9 cellular contexts compared by ENCODE assay signal in the genomic region with DNA sequence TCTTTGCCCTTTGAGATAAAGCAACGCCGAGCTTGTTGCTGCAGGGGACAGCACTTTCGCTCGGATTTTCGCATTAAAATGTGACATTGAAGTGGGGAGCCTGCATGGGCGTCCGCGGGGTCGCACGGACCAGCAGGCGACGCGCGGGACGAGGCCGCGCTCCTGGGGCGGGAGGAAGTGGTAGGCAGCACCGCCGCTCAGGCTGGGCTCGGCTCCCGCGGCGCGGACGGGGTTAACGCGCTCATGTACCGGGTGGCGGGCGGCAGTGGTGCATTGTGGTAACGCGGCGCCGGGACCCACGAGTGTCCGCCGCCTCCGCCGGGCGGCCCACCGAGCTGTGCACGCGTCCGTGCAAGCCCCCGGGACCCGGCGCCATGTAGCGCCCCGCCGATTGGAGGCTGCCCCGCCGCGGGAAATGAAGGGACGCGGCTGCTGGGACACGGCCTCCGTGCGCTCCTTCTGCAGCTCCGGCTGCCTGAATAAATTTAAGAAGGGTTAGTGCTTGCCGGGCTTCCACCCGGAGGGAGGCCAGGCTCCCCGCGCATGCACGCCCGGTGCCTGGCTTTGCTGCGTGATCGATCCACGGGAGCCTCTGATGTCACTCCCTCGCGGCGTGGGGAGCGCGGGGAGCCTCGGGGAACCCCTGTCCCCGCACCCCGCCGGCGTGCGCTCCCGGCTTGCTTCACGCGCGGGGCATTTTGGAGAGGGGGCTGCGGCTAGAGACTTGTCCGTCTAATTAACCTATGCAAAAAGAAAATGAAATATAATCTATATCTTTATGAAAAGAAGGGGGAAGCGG.
DNase-seq lines count a peak whose midpoint lies in the region; ATAC-seq and TF ChIP-seq lines count a peak whose summit lies in the region.
"Had no signal": no experiment of that assay in that cellular context is flagged by ENCODE, and none has a peak within 500 bp of the region (broad histone marks: within the 10 kb centered on the region; RNA-seq: fewer than 3 reads in every experiment).

No MANE protein-coding gene starts in this region.

- H3K27ac Mint-ChIP-seq in GM23338 = no peak overlapping the region
- H3K27ac Mint-ChIP-seq in activated CD8-positive, alpha-beta T cell treated with anti-CD3 and anti-CD28 coated beads for 36 hours = no peak overlapping the region
- H3K27ac Mint-ChIP-seq: dendritic cell treated with granulocyte-macrophage colony-stimulating factor and Interleukin-4, amounts not matched to agents 40 ng/mL and 50 ng/mL, for 4 days had no signal

- no peak for TF ChIP-seq CTCF in GM23338 (conservative IDR thresholded peaks at IDR 0.05; ENCODE audit: low read depth in 2 of 2)
- no peak for TF ChIP-seq CTCF in activated CD8-positive, alpha-beta T cell treated with anti-CD3 and anti-CD28 coated beads for 36 hours (IDR thresholded peaks at IDR 0.05)
- TF ChIP-seq CTCF in prostate gland (IDR thresholded peaks at IDR 0.05) = no peak

- H4K20me1 ChIP-seq in GM23338 (replicated peaks; ENCODE audit: insufficient read depth) = no peaks in the 10 kb centered on the region

- H3K9me3 ChIP-seq in prostate gland = no peaks in the 10 kb centered on the region

- H3K9me3 Mint-ChIP-seq in GM23338 = no peaks in the 10 kb centered on the region
- H3K9me3 Mint-ChIP-seq in activated CD8-positive, alpha-beta T cell treated with anti-CD3 and anti-CD28 coated beads for 36 hours = no peaks in the 10 kb centered on the region
- H3K9me3 Mint-ChIP-seq: dendritic cell treated with granulocyte-macrophage colony-stimulating factor and Interleukin-4, amounts not matched to agents 40 ng/mL and 50 ng/mL, for 4 days had no signal

- peaks cover 5% of the 10 kb centered on the region; the same call in 1 of the 2 replicates for H3K4me1 ChIP-seq in GM23338 (ENCODE audit: insufficient read depth)
- H3K4me1 ChIP-seq in prostate gland (replicated peaks) = no peaks in the 10 kb centered on the region

- no peaks in the 10 kb centered on the region for H3K79me2 ChIP-seq in GM23338 (replicated peaks; ENCODE audit: insufficient read depth)

- H3K4me2 ChIP-seq in GM23338 = peak overlapping the region; percentile 90

- H3K27ac ChIP-seq in GM23338 (ENCODE audit: low read depth) (no peak overlapping the region), prostate gland (no peak overlapping the region)

- 5% methylated on average over 80 of the region's 87 CpGs for WGBS in prostate gland

- H3K36me3 ChIP-seq in GM23338 (ENCODE audit: insufficient read depth) (no peaks in the 10 kb centered on the region), prostate gland (no peaks in the 10 kb centered on the region)

- peak overlapping the region; percentile 67 for H3K4me3 Mint-ChIP-seq in GM23338
- H3K4me3 Mint-ChIP-seq in activated CD8-positive, alpha-beta T cell treated with anti-CD3 and anti-CD28 coated beads for 36 hours = no peak overlapping the region
- H3K4me3 Mint-ChIP-seq: dendritic cell treated with granulocyte-macrophage colony-stimulating factor and Interleukin-4, amounts not matched to agents 40 ng/mL and 50 ng/mL, for 4 days had no signal

- H3K9me2 ChIP-seq in GM23338 (ENCODE audit: insufficient read depth) = no peaks in the 10 kb centered on the region

- CTCF ChIA-PET in activated CD8-positive, alpha-beta T cell treated with anti-CD3 and anti-CD28 coated beads for 36 hours (lab: Charles Lee) = interaction anchor here (1.5 kb wide), 1 partner anchor 188 kb away, joined by 4 read pairs; no protein-coding TSS in a partner anchor

- H3K36me3 Mint-ChIP-seq in GM23338 (ENCODE audit: low read depth) = no peaks in the 10 kb centered on the region
- no peaks in the 10 kb centered on the region for H3K36me3 Mint-ChIP-seq in activated CD8-positive, alpha-beta T cell treated with anti-CD3 and anti-CD28 coated beads for 36 hours (ENCODE audit: low read depth)

- no peak for TF ChIP-seq POLR2A in prostate gland (IDR thresholded peaks at IDR 0.05)

- H3F3A ChIP-seq in GM23338 (replicated peaks; ENCODE audit: low read depth) = no peaks in the 10 kb centered on the region

- peaks cover 41% of the 10 kb centered on the region for H3K27me3 ChIP-seq in GM23338 (ENCODE audit: insufficient read depth)
- no peaks in the 10 kb centered on the region for H3K27me3 ChIP-seq in prostate gland (replicated peaks; ENCODE audit: insufficient read depth)

- peak overlapping the region; percentile 96 for H2AFZ ChIP-seq in GM23338

- H3K4me1 Mint-ChIP-seq in GM23338 = no peaks in the 10 kb centered on the region
- peaks cover 9% of the 10 kb centered on the region for H3K4me1 Mint-ChIP-seq in activated CD8-positive, alpha-beta T cell treated with anti-CD3 and anti-CD28 coated beads for 36 hours (ENCODE audit: low read depth)

- ATAC-seq in GM23338 = peak; percentile 81
- peak; percentile 22 for ATAC-seq in activated CD8-positive, alpha-beta T cell treated with anti-CD3 and anti-CD28 coated beads for 36 hours
- ATAC-seq in GM21367 (IDR thresholded peaks at IDR 0.05; ENCODE audit: unreplicated experiment) = no peak

- DNase-seq in GM23338 (ENCODE audit: low spot score) (peak; percentile 57), head of caudate nucleus (peak in 31 of 42 donors; percentile 18 to 69 (median 46)), prostate gland (ENCODE audit: low spot score) (no peak), NCI-H1105 (lab: John Stamatoyannopoulos, UW) (no peak), NAMALWA (ENCODE audit: low spot score) (no peak), mucosa of gallbladder (ENCODE audit: low spot score) (no peak)
- DNase-seq in activated CD8-positive, alpha-beta T cell treated with anti-CD3 and anti-CD28 coated beads for 36 hours = peak; percentile 11

- POLR2A ChIA-PET in activated CD8-positive, alpha-beta T cell treated with anti-CD3 and anti-CD28 coated beads for 36 hours (lab: Charles Lee) = no interaction called here

- intact Hi-C loops in activated CD8-positive, alpha-beta T cell treated with anti-CD3 and anti-CD28 coated beads for 36 hours (cut with micrococcal nuclease) = no loop called here
- intact Hi-C loops in head of caudate nucleus (cut with DNase I) (no loop called here), prostate gland (cut with DNase I) (no loop called here)

- peaks cover 27% of the 10 kb centered on the region for H3K27me3 Mint-ChIP-seq in GM23338 (ENCODE audit: insufficient read depth, low read depth, poor library complexity)
- peaks cover 42% of the 10 kb centered on the region for H3K27me3 Mint-ChIP-seq in activated CD8-positive, alpha-beta T cell treated with anti-CD3 and anti-CD28 coated beads for 36 hours

- peak overlapping the region; percentile 72 for H3K4me3 ChIP-seq in GM23338
- peak overlapping the region; percentile 33 to 44 for H3K4me3 ChIP-seq in prostate gland

TF ChIP-seq in GM23338, 12 proteins besides CTCF, POLR2A, EP300 and RAD21 (continues in another document):
- TF ChIP-seq STAT1 (IDR thresholded peaks at IDR 0.05; ENCODE audit: unreplicated experiment) = no peak
- no peak for TF ChIP-seq ZNF114 (CRISPR knock-in tag; IDR thresholded peaks at IDR 0.05)
- no peak for TF ChIP-seq POLR2AphosphoS5 (IDR thresholded peaks at IDR 0.05; ENCODE audit: low read depth)
- TF ChIP-seq EZH2phosphoT487 (IDR thresholded peaks at IDR 0.05; ENCODE audit: unreplicated experiment) = no peak
- TF ChIP-seq ZNF331 (CRISPR knock-in tag; IDR thresholded peaks at IDR 0.05; ENCODE audit: low read depth) = no peak
- no peak for TF ChIP-seq NANOG (IDR thresholded peaks at IDR 0.05; ENCODE audit: borderline replicate concordance)
- TF ChIP-seq, protein P1, sequence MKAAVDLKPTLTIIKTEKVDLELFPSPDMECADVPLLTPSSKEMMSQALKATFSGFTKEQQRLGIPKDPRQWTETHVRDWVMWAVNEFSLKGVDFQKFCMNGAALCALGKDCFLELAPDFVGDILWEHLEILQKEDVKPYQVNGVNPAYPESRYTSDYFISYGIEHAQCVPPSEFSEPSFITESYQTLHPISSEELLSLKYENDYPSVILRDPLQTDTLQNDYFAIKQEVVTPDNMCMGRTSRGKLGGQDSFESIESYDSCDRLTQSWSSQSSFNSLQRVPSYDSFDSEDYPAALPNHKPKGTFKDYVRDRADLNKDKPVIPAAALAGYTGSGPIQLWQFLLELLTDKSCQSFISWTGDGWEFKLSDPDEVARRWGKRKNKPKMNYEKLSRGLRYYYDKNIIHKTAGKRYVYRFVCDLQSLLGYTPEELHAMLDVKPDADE (IDR thresholded peaks at IDR 0.05) = no peak
- no peak for TF ChIP-seq CREB1 (CRISPR knock-in tag; IDR thresholded peaks at IDR 0.05; ENCODE audit: low read depth)

Comparison
In these comparisons a context has a peak if more than half of its experiments do, and no peak if none do; other contexts are left out.
1. DNase-seq: peak in GM23338 (single experiment), activated CD8-positive, alpha-beta T cell treated with anti-CD3 and anti-CD28 coated beads for 36 hours (single experiment) and head of caudate nucleus (31 of 42); none in prostate gland (single experiment), NCI-H1105 (single experiment), NAMALWA (single experiment) and mucosa of gallbladder (single experiment).